ENCODE assay signal across 8 cellular contexts in the genomic region with DNA sequence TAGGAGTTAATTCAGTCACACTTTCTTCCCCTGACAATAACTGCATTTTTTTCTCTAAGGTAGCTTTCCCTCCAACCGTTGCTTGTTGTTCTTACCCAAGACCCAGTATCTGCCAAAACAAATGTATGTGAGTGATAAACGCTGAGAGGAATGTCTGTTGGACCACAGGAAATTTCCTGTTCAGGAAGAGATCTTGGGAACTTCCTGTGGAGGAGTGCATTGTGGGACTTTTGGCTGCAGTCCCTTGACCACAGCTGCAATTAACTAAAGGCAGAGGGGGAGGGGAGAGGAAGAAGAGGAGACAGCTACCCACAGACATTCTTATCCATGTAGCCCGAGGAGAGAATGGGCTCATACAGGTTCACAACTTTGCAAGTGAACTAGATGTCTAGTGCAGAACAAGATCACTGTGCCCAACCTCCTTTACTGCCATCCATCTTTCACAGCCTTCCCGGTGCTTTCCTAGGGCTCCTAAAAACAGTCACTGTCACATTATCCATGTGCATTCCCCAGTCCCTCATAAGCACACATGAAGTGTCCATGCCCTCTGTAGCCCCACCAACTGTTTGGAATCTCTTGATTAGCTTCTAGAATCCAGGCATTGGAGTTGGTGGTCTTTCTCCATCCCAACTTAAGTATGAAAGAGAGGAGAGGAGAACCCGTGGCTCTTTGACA.
DNase-seq lines count a peak whose midpoint lies in the region; ATAC-seq and TF ChIP-seq lines count a peak whose summit lies in the region.

No MANE protein-coding gene starts in this region.

- ATAC-seq in activated B cell treated with CpG ODN at 0.5 μM for 24 hours (ENCODE audit: low read depth): no peak
- ATAC-seq in HG03039 (IDR thresholded peaks at IDR 0.05; ENCODE audit: unreplicated experiment): no peak

- CTCF ChIA-PET in activated B cell treated with CpG ODN at 0.5 μM for 24 hours (lab: Charles Lee): no interaction called here

- H3K36me3 Mint-ChIP-seq in activated B cell treated with CpG ODN at 0.5 μM for 24 hours (ENCODE audit: low read depth): peaks cover 33% of the 10 kb centered on the region

- TF ChIP-seq CTCF in activated B cell treated with CpG ODN at 0.5 μM for 24 hours (IDR thresholded peaks at IDR 0.05): no peak

- H3K9me3 Mint-ChIP-seq in activated B cell treated with CpG ODN at 0.5 μM for 24 hours: no peaks in the 10 kb centered on the region

- peak; percentile 42 for DNase-seq in AG20443 (ENCODE audit: low spot score)
- DNase-seq in activated B cell treated with CpG ODN at 0.5 μM for 24 hours: no peak
- peak; percentile 92 for DNase-seq in kidney tubule cell (ENCODE audit: low spot score)
- no peak for DNase-seq in COLO829 (ENCODE audit: low spot score)
- DNase-seq in NCI-H524 treated with DMSO at 0.1 percent for 48 hours (lab: John Stamatoyannopoulos, UW): no peak
- no peak for DNase-seq in activated CD4-positive, alpha-beta T cell treated with anti-CD3 and anti-CD28 coated beads for 1 hour

- H3K27ac Mint-ChIP-seq in activated B cell treated with CpG ODN at 0.5 μM for 24 hours: peak overlapping the region; percentile 57

- intact Hi-C loops in activated B cell treated with CpG ODN at 0.5 μM for 24 hours (cut with micrococcal nuclease): loop anchor here (1.0 kb wide), 1 partner anchor 7 kb away; no protein-coding TSS in a partner anchor

- TF ChIP-seq EP300 in Ishikawa (IDR thresholded peaks at IDR 0.05; ENCODE audit: borderline replicate concordance): no peak

- no peaks in the 10 kb centered on the region for H3K27me3 Mint-ChIP-seq in activated B cell treated with CpG ODN at 0.5 μM for 24 hours

- POLR2A ChIA-PET in activated B cell treated with CpG ODN at 0.5 μM for 24 hours (lab: Charles Lee): interaction anchor here (0.6 to 1.2 kb wide), 2 partner anchors 12 to 926 kb away, joined by 3 read pairs; no protein-coding TSS in a partner anchor

- H3K4me1 Mint-ChIP-seq in activated B cell treated with CpG ODN at 0.5 μM for 24 hours: peaks cover 51% of the 10 kb centered on the region

- no peak overlapping the region for H3K4me3 Mint-ChIP-seq in activated B cell treated with CpG ODN at 0.5 μM for 24 hours

- no peak for TF ChIP-seq RAD21 in Ishikawa (IDR thresholded peaks at IDR 0.05; ENCODE audit: low read depth)

TF ChIP-seq in Ishikawa, 13 proteins besides CTCF, POLR2A, EP300 and RAD21:
- TF ChIP-seq EGR1 (IDR thresholded peaks at IDR 0.05): no peak
- TF ChIP-seq, protein P1, sequence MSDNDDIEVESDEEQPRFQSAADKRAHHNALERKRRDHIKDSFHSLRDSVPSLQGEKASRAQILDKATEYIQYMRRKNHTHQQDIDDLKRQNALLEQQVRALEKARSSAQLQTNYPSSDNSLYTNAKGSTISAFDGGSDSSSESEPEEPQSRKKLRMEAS (IDR thresholded peaks at IDR 0.05): no peak
- TF ChIP-seq NFIC (IDR thresholded peaks at IDR 0.05): 0 out of 2 replicates have a peak, but pooled peaks have one; percentile 32
TF ChIP-seq in Ishikawa: peak in this region for 1.

Comparison
In these comparisons a context has a peak if more than half of its experiments do, and no peak if none do; other contexts are left out.
1. DNase-seq: peak in AG20443 (single experiment) and kidney tubule cell (single experiment); none in activated B cell treated with CpG ODN at 0.5 μM for 24 hours (single experiment), COLO829 (single experiment), NCI-H524 treated with DMSO at 0.1 percent for 48 hours (single experiment) and activated CD4-positive, alpha-beta T cell treated with anti-CD3 and anti-CD28 coated beads for 1 hour (single experiment).